ENCODE assay signal across 18 cellular contexts in genomic region chr16:31400191-31400590, GRCh38. TPM values are rescaled to one million over a fixed set of nuclear protein-coding genes. Genes with fewer than 3 reads are reported as not detected.
A peak's percentile ranks its signal among the peaks of the same experiment; 100 is the strongest.
DNase-seq lines count a peak whose midpoint lies in the region; ATAC-seq and TF ChIP-seq lines count a peak whose summit lies in the region.
"Had no signal": no experiment of that assay in that cellular context is flagged by ENCODE, and none has a peak within 500 bp of the region (broad histone marks: within the 10 kb centered on the region; RNA-seq: fewer than 3 reads in every experiment).

No MANE protein-coding gene starts in this region.

- intact Hi-C loops in lower lobe of right lung (cut with DNase I), result no loop called here
- intact Hi-C loops in uterus (cut with DNase I; ENCODE audit: low total_unique reads), result no loop called here

- H3K4me3 ChIP-seq in BLaER1, result no peak overlapping the region
- H3K4me3 ChIP-seq in lower lobe of right lung, result no peak overlapping the region
- no peak overlapping the region for H3K4me3 ChIP-seq in uterus
- H3K4me3 ChIP-seq: GM23338, neural progenitor cell, Peyer's patch had no signal

- peak overlapping the region; percentile 69 for H3K4me2 ChIP-seq in BLaER1
- H3K4me2 ChIP-seq: GM23338, neural progenitor cell had no signal

- H3K4me1 ChIP-seq in BLaER1 (peaks cover 67% of the 10 kb centered on the region), lower lobe of right lung (no peaks in the 10 kb centered on the region), uterus (no peaks in the 10 kb centered on the region)
- H3K4me1 ChIP-seq: neural progenitor cell, Peyer's patch had no signal

- H3K36me3 ChIP-seq in BLaER1 (no peaks in the 10 kb centered on the region), lower lobe of right lung (no peaks in the 10 kb centered on the region), uterus (no peaks in the 10 kb centered on the region)
- H3K36me3 ChIP-seq: neural progenitor cell, Peyer's patch had no signal

- no peak for TF ChIP-seq POLR2A in uterus (IDR thresholded peaks at IDR 0.05)

- DNase-seq in CD1c-positive myeloid dendritic cell (ENCODE audit: extremely low spot score) (peak; percentile 36), SKM-1 (lab: John Stamatoyannopoulos, UW; ENCODE audit: unreplicated experiment) (peak; percentile 84), lower lobe of right lung (peak; percentile 41), uterus (no peak), AG08395 (ENCODE audit: low spot score) (no peak)
- DNase-seq in stimulated activated CD4-positive, alpha-beta T cell treated with anti-CD3 and anti-CD28 coated beads, Interleukin-2, amount 100 ng/mL, for 24 hours, result no peak
- DNase-seq: activated CD4-positive, alpha-beta T cell treated with anti-CD3 and anti-CD28 coated beads for 4 hours; endodermal cell; NCI-H1694 treated with DMSO at 0.1 percent for 48 hours; NCI-H226; NCI-H82; Peyer's patch had no signal

- H3K9me3 ChIP-seq in BLaER1, result peaks cover 13% of the 10 kb centered on the region
- no peaks in the 10 kb centered on the region for H3K9me3 ChIP-seq in lower lobe of right lung
- no peaks in the 10 kb centered on the region for H3K9me3 ChIP-seq in uterus
- H3K9me3 ChIP-seq: Peyer's patch had no signal

- H3K27ac ChIP-seq in BLaER1, result 0 out of 2 replicates have a peak overlapping the region, but pooled peaks have one; percentile 13
- no peak overlapping the region for H3K27ac ChIP-seq in lower lobe of right lung
- H3K27ac ChIP-seq in uterus, result no peak overlapping the region
- H3K27ac ChIP-seq: neural progenitor cell, Peyer's patch had no signal

- H4K20me1 ChIP-seq in BLaER1, result no peaks in the 10 kb centered on the region

- H3K9ac ChIP-seq in BLaER1, result no peak overlapping the region
- H3K9ac ChIP-seq: neural progenitor cell had no signal

- H3K27me3 ChIP-seq in BLaER1, result no peaks in the 10 kb centered on the region
- no peaks in the 10 kb centered on the region for H3K27me3 ChIP-seq in lower lobe of right lung (ENCODE audit: low read depth)
- no peaks in the 10 kb centered on the region for H3K27me3 ChIP-seq in uterus
- H3K27me3 ChIP-seq: neural progenitor cell, Peyer's patch had no signal

- TF ChIP-seq CTCF in lower lobe of right lung (IDR thresholded peaks at IDR 0.05), result no peak
- no peak for TF ChIP-seq CTCF in uterus (IDR thresholded peaks at IDR 0.05)

- peak; percentile 52 to 65 for ATAC-seq in lower lobe of right lung
- ATAC-seq: GM23338 had no signal

RNA-seq across cellular contexts. Expression of gene ITGAD, which starts 7.1 kb away (rescaled TPM):
- total RNA-seq in lower lobe of right lung (0.62 TPM), uterus (under 1 TPM in 1 of 4 donors, not detected in 3; 0.12 TPM)
- total RNA-seq: endodermal cell, GM23338, mesothelial cell of epicardium, pulmonary artery endothelial cell had no signal

RNA-seq across cellular contexts. Expression of gene COX6A2, which starts 28.0 kb away (rescaled TPM):
- total RNA-seq in lower lobe of right lung, result not detected
- not detected for total RNA-seq in uterus
- total RNA-seq: endodermal cell, GM23338, M059J, mesothelial cell of epicardium, Peyer's patch, pulmonary artery endothelial cell had no signal

RNA-seq across cellular contexts. Expression of gene ZNF843, which starts 42.4 kb away (rescaled TPM):
- total RNA-seq in lower lobe of right lung (0.89 TPM), uterus (1 to 10 TPM in 3 of 4 donors, not detected in 1; 1.0 to 3.3 (median 1.5) TPM)
- total RNA-seq: GM23338 had no signal

RNA-seq across cellular contexts. Expression of gene ITGAX, which starts 45.2 kb away (rescaled TPM):
- total RNA-seq in lower lobe of right lung, result 188 TPM
- total RNA-seq in uterus, result 1 to 10 TPM in 3 of 4 donors, not detected in 1; 1.4 to 3.5 (median 2.6) TPM
- total RNA-seq: GM23338, mesothelial cell of epicardium had no signal

RNA-seq across cellular contexts. Expression of gene ARMC5, which starts 59.1 kb away (rescaled TPM):
- total RNA-seq in lower lobe of right lung (9.6 TPM), uterus (10 to 100 TPM in 2 of 4 donors, 1 to 10 TPM in 2; 2.1 to 12.7 (median 8.0) TPM)

Comparison
In these comparisons a context has a peak if more than half of its experiments do, and no peak if none do; other contexts are left out.
1. DNase-seq: peak in CD1c-positive myeloid dendritic cell (single experiment), SKM-1 (single experiment) and lower lobe of right lung (single experiment); none in uterus (0 of 2), stimulated activated CD4-positive, alpha-beta T cell treated with anti-CD3 and anti-CD28 coated beads, Interleukin-2, amount 100 ng/mL, for 24 hours (0 of 2) and AG08395 (single experiment).